ENCODE assay signal across 8 cellular contexts in the genomic region with DNA sequence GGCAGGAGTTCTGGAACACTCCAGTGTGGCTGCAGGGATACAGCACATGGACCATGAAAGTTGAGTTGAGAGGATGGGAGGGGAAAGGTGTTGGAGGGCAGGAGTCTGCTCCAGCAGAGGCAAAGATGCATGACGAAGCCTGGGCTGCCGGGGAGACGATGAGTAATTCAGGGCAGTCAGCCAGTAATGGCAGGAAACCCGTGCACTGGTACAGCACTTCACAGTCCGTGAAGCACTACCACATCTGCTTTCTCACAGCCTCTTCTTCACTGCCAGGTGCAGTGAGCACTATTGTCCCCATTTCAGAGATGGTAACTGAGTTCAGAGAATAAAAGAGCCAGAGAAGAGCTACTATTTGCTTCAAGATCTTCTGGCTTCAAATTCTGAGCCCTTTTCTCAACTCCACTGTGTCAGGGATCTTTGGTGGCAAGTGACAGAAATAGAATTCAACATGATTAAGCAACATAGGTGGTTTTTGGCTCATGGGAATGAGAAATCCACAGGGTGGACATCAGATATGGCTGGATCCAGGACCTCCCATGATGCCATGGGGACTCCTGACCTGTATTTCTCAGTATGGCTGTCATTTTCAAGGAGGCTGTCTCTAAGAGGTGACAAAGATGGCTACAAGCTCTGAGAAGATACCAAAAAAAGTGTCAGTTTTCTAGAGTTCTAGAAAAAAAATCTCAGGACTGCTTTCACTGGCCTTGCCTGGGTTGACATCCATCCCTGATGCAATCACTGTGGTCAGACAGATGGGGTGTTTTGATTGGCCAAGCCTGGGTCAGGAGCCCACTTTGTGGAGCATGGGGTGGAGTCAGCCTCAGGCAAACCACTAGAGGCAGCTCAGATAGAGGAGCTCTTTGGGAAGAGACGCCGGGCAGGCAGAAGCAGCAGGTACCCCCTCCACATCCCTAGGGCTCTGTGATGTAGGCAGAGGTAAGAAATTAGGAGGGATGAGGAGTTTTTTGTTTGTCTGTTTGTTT. TPM values are rescaled to one million over a fixed set of nuclear protein-coding genes. Genes with fewer than 3 reads are reported as not detected.
DNase-seq lines count a peak whose midpoint lies in the region; ATAC-seq and TF ChIP-seq lines count a peak whose summit lies in the region.

No MANE protein-coding gene starts in this region.

- in situ Hi-C loops in G401 (cut with HindIII; ENCODE audit: low sequenced_read_pairs) = no loop called here

- ATAC-seq in GM19467 (IDR thresholded peaks at IDR 0.05; ENCODE audit: unreplicated experiment) (peak; percentile 80), HG03460 (IDR thresholded peaks at IDR 0.05; ENCODE audit: unreplicated experiment) (peak; percentile 83)

- peak; percentile 91 for TF ChIP-seq POLR2A in Raji (IDR thresholded peaks at IDR 0.05; ENCODE audit: insufficient read depth, low read depth, low read length)

- peak; percentile 57 for DNase-seq in ELF-1 (ENCODE audit: low read depth, low spot score)
- DNase-seq in activated naive CD4-positive, alpha-beta T cell (lab: John Stamatoyannopoulos, UW) = peak in 3 of 4 experiments; percentile 47 to 56 (median 54)
- DNase-seq in islet precursor cell = peak; percentile 66
- peak; percentile 58 to 59 for DNase-seq in stimulated activated CD8-positive, alpha-beta memory T cell treated with anti-CD3 and anti-CD28 coated beads, Interleukin-7, amount 100 ng/mL, for 1 hour (ENCODE audit: low read depth in 2 of 2)
- DNase-seq in G401 (ENCODE audit: low spot score) = no peak

RNA-seq across cellular contexts. Expression of gene IL21R, which starts 24.7 kb away (rescaled TPM):
- total RNA-seq in G401 (2014; rRNA removed; shearing (Covaris generic)) = 0.18 TPM in 1 of 2 replicates, not detected in the other
